8 cellular contexts compared by ENCODE assay signal in genomic region chr15:83206971-83207621, GRCh38. TPM values are rescaled to one million over a fixed set of nuclear protein-coding genes. Genes with fewer than 3 reads are reported as not detected.
DNase-seq lines count a peak whose midpoint lies in the region; ATAC-seq and TF ChIP-seq lines count a peak whose summit lies in the region.

No MANE protein-coding gene starts in this region.

- DNase-seq in DND-41 (peak; percentile 24), NT2/D1 (ENCODE audit: low read depth, low spot score) (peak; percentile 32), T47D (ENCODE audit: low read depth in 1 of 2, low spot score in 1 of 2) (peak; percentile 26 to 57), sciatic nerve (ENCODE audit: low spot score) (peak; percentile 66)

- H4K20me1 ChIP-seq in DND-41 (ENCODE audit: insufficient read depth, low read length) = no peaks in the 10 kb centered on the region

- H2AFZ ChIP-seq in DND-41 (ENCODE audit: low read depth, low read length) = peak overlapping the region; percentile 57

- H3K9me3 ChIP-seq in DND-41 (ENCODE audit: insufficient read depth, low read length, severe bottlenecking) (no peaks in the 10 kb centered on the region), NT2/D1 (ENCODE audit: insufficient read depth, low read length) (no peaks in the 10 kb centered on the region)

- in situ Hi-C loops in T47D (cut with HindIII; ENCODE audit: low pct_unique_long_range_greater_than_20kb, low sequenced_read_pairs) = no loop called here

- TF ChIP-seq CTCF in DND-41 (IDR thresholded peaks at IDR 0.05; ENCODE audit: borderline replicate concordance, extremely low read depth, low read length, poor library complexity, severe bottlenecking) = no peak

- H3K9ac ChIP-seq in DND-41 (ENCODE audit: low read depth, low read length) (peak overlapping the region; percentile 82), NT2/D1 (ENCODE audit: insufficient read length, low read depth) (peak overlapping the region; percentile 92)

- H3K4me3 ChIP-seq in DND-41 (ENCODE audit: low read depth in 1 of 2, low read length in 2 of 2) (peak overlapping the region; percentile 58 to 63), NT2/D1 (ENCODE audit: insufficient read length, low read depth) (peak overlapping the region; percentile 83), iPS-11a (ENCODE audit: low read depth, low read length) (peak overlapping the region; percentile 91)

- intact Hi-C loops in sciatic nerve (cut with DNase I) = no loop called here

- H3K27me3 ChIP-seq in DND-41 (ENCODE audit: insufficient read depth, low read length, poor library complexity) (no peaks in the 10 kb centered on the region), NT2/D1 (ENCODE audit: insufficient read depth, insufficient read length) (no peaks in the 10 kb centered on the region)

- H3K79me2 ChIP-seq in DND-41 (ENCODE audit: insufficient read depth, low read length) = peaks cover 47% of the 10 kb centered on the region

- H3K4me1 ChIP-seq in DND-41 (ENCODE audit: insufficient read depth, low read length) = peaks cover 27% of the 10 kb centered on the region
- peaks cover 1% of the 10 kb centered on the region for H3K4me1 ChIP-seq in NT2/D1 (ENCODE audit: insufficient read depth, insufficient read length)

- H3K27ac ChIP-seq in DND-41 (ENCODE audit: low read length) = peak overlapping the region; percentile 65

- H3K4me2 ChIP-seq in DND-41 (ENCODE audit: insufficient read depth, low read length) = peak overlapping the region; percentile 69

- ATAC-seq in DND-41 (ENCODE audit: insufficient read depth, low read depth) (peak; percentile 41), GM21528 (IDR thresholded peaks at IDR 0.05; ENCODE audit: low FRiP score, unreplicated experiment) (peak; percentile 29), sciatic nerve (peak; percentile 41), HG03571 (IDR thresholded peaks at IDR 0.05; ENCODE audit: unreplicated experiment) (no peak), GM19463 (IDR thresholded peaks at IDR 0.05; ENCODE audit: unreplicated experiment) (no peak)

- no peaks in the 10 kb centered on the region; the same call in 1 of the 2 replicates for H3K36me3 ChIP-seq in DND-41 (ENCODE audit: insufficient read depth, low read length)
- H3K36me3 ChIP-seq in NT2/D1 (ENCODE audit: insufficient read depth, insufficient read length, low read length) = peaks cover 6% of the 10 kb centered on the region

RNA-seq across cellular contexts. Expression of gene HDGFL3, which starts 0.5 kb away (rescaled TPM):
- total RNA-seq in sciatic nerve = 53.8 TPM

Comparison
In these comparisons a context has a peak if more than half of its experiments do, and no peak if none do; other contexts are left out.
1. ATAC-seq: peak in DND-41 (single experiment), GM21528 (single experiment) and sciatic nerve (single experiment); none in HG03571 (single experiment) and GM19463 (single experiment).
2. Peak in every context shown above with its lines, with median percentiles within 50 percentile points of each other: DNase-seq and H3K4me3 ChIP-seq.